ENCODE assay signal across 8 cellular contexts in the genomic region with DNA sequence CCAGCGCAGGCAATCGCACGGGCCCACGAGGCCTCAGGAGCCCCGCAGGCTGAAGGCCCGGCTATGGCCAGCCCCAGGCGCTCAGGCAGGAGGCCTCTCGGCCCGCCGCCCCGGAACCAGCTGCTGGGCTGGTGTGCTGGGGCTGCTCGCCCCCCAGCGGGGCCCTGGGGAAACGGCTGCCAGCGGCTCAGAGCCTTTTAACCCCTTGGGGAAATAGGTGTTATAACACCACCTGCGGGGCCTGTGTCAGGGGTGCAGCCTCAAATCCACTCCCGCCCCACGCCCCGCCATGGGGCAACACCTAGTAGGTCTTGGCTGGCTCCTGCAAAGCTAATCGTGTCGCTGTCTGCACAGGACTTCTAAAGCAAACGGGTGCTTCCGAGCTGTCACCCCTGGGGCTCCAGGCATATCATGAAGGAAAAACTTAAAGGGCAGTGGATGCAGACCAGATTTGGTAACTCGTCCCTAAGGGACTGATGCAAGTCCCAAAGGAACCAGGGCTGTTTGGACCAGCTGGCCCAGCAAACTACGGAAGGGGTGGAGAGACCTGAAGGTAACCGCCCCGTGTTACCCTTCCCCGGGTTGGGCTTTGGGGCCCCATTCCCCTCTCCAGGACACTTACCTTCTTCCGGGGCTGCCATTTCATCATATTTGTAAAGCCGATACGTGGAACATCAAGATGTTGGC.
DNase-seq lines count a peak whose midpoint lies in the region; ATAC-seq, FAIRE-seq and TF ChIP-seq lines count a peak whose summit lies in the region.

No MANE protein-coding gene starts in this region.

- H3K27ac ChIP-seq in iPS-20b (ENCODE audit: low read length) = no peak overlapping the region

- FAIRE-seq in HTR-8/SVneo (lab: Jason Lieb, UNC) (no peak), bronchial epithelial cell (lab: Jason Lieb, UNC) (no peak)

- H3K4me3 ChIP-seq in bronchial epithelial cell (ENCODE audit: low read depth, low read length) (peak overlapping the region; percentile 41), iPS-20b (ENCODE audit: low read length) (peak overlapping the region; percentile 81), skeletal muscle cell (ENCODE audit: low read depth, low read length) (peak overlapping the region; percentile 56)

- DNase-seq in D341Med (ENCODE audit: low spot score) = peak; percentile 71
- peak; percentile 62 for DNase-seq in HTR-8/SVneo (ENCODE audit: insufficient read length, low spot score)
- peak; percentile 42 for DNase-seq in activated B cell treated with CpG ODN at 0.5 μM for 24 hours
- DNase-seq in bronchial epithelial cell (ENCODE audit: low read depth) = peak; percentile 51
- DNase-seq in skeletal muscle cell (ENCODE audit: low read depth) = no peak

- H3K4me3 Mint-ChIP-seq in activated B cell treated with CpG ODN at 0.5 μM for 24 hours = peak overlapping the region; percentile 67

- H3K9me3 ChIP-seq in iPS-20b (ENCODE audit: insufficient read depth, low read depth, low read length) = no peaks in the 10 kb centered on the region

- H3K36me3 ChIP-seq in bronchial epithelial cell (ENCODE audit: control insufficient read depth, insufficient read depth, low read length) = no peaks in the 10 kb centered on the region
- H3K36me3 ChIP-seq in iPS-20b (ENCODE audit: insufficient read depth, low read depth, low read length) = no peaks in the 10 kb centered on the region

- no peaks in the 10 kb centered on the region for H3K36me3 Mint-ChIP-seq in activated B cell treated with CpG ODN at 0.5 μM for 24 hours (ENCODE audit: low read depth)

- CTCF ChIA-PET in activated B cell treated with CpG ODN at 0.5 μM for 24 hours (lab: Charles Lee) = interaction anchor here (0.9 to 1.6 kb wide), 3 partner anchors 11 to 423 kb away, joined by 3 to 8 read pairs (median 3); no protein-coding TSS in a partner anchor

- H3K9me3 Mint-ChIP-seq in activated B cell treated with CpG ODN at 0.5 μM for 24 hours = no peaks in the 10 kb centered on the region

- no peak for TF ChIP-seq CTCF in activated B cell treated with CpG ODN at 0.5 μM for 24 hours (IDR thresholded peaks at IDR 0.05)
- TF ChIP-seq CTCF in bronchial epithelial cell (IDR thresholded peaks at IDR 0.05; ENCODE audit: insufficient read depth, low read length, severe bottlenecking) = peak; percentile 88

- peaks cover 20% of the 10 kb centered on the region for H3K4me1 Mint-ChIP-seq in activated B cell treated with CpG ODN at 0.5 μM for 24 hours

- H3K27me3 Mint-ChIP-seq in activated B cell treated with CpG ODN at 0.5 μM for 24 hours = peaks cover 31% of the 10 kb centered on the region

- POLR2A ChIA-PET in activated B cell treated with CpG ODN at 0.5 μM for 24 hours (lab: Charles Lee) = no interaction called here

- no peak overlapping the region for H3K27ac Mint-ChIP-seq in activated B cell treated with CpG ODN at 0.5 μM for 24 hours

- H3K4me1 ChIP-seq in iPS-20b (ENCODE audit: insufficient read depth, low read length) = peaks cover 6% of the 10 kb centered on the region; the same call in 1 of the 2 replicates

- intact Hi-C loops in activated B cell treated with CpG ODN at 0.5 μM for 24 hours (cut with micrococcal nuclease) = loop anchor here (10.0 kb wide), 2 partner anchors 388 to 558 kb away; no protein-coding TSS in a partner anchor

- peak overlapping the region; percentile 77 for H3K9ac ChIP-seq in iPS-20b (ENCODE audit: low read depth, low read length)

- ATAC-seq in activated B cell treated with CpG ODN at 0.5 μM for 24 hours (ENCODE audit: low read depth) = peak; percentile 82
- no peak for ATAC-seq in GM21717 (IDR thresholded peaks at IDR 0.05; ENCODE audit: unreplicated experiment)
- no peak for ATAC-seq in GM18861 (IDR thresholded peaks at IDR 0.05; ENCODE audit: unreplicated experiment)

- H3K27me3 ChIP-seq in bronchial epithelial cell (ENCODE audit: control insufficient read depth, insufficient read depth, low read length) (peaks cover 3% of the 10 kb centered on the region), iPS-20b (ENCODE audit: insufficient read depth, low read length) (no peaks in the 10 kb centered on the region)
